12 cellular contexts compared by ENCODE assay signal in the genomic region with DNA sequence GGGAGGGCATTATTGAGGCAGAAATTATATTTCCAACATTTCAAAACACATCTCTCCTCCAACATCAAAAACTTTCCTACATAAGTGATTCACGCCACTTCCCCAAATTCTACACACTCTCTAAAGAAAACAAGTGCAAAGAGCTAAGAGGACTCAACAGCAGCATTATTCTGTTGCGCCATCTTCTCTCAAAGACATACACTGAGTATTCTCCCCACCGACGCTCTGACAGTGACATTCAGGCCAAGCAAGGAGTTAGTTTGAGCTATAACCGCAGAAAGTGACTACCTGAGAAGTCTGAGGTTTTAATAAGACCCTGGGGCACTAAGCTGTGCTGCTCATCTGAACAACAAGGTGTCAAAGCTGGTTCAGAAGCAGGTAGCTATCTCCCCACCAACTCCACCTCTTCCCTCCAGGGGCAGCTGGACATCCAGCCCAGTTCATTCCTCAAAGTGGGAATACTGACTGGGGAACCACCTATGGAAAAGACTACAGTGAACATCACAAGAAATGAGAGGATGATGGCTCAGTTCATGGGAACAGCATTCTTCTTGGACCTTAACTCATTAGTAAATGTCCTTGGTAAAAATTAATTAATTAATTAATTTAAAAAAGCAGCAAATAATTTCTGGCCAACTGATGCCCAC.
DNase-seq lines count a peak whose midpoint lies in the region; ATAC-seq and TF ChIP-seq lines count a peak whose summit lies in the region.
"Had no signal": no experiment of that assay in that cellular context is flagged by ENCODE, and none has a peak within 500 bp of the region (broad histone marks: within the 10 kb centered on the region; RNA-seq: fewer than 3 reads in every experiment).

No MANE protein-coding gene starts in this region.

- peak overlapping the region; percentile 81 for H3K9ac ChIP-seq in OCI-LY3 (ENCODE audit: low read length)

- peaks cover 39% of the 10 kb centered on the region for H3K79me2 ChIP-seq in DOHH2 (ENCODE audit: control insufficient read depth, low read length)
- H3K79me2 ChIP-seq in OCI-LY3 (ENCODE audit: low read length): peaks cover 78% of the 10 kb centered on the region

- H3K4me3 ChIP-seq in DOHH2 (ENCODE audit: low read length) (peak overlapping the region; percentile 30), OCI-LY3 (ENCODE audit: low read length) (peak overlapping the region; percentile 1; the same call in 1 of the 2 replicates)
- H3K4me3 ChIP-seq: ascending aorta, K562 had no signal

- ATAC-seq in GM19455 (IDR thresholded peaks at IDR 0.05; ENCODE audit: unreplicated experiment): peak; percentile 75
- peak; percentile 49 for ATAC-seq in HG03066 (IDR thresholded peaks at IDR 0.05; ENCODE audit: low read depth, unreplicated experiment)
- ATAC-seq: K562 had no signal

- H2AFZ ChIP-seq in OCI-LY3 (ENCODE audit: low read depth, low read length): no peak overlapping the region

- H3K4me1 ChIP-seq in DOHH2 (ENCODE audit: control insufficient read depth, low read length) (peaks cover 67% of the 10 kb centered on the region), OCI-LY3 (ENCODE audit: low read length) (peaks cover 96% of the 10 kb centered on the region)

- no peak for TF ChIP-seq CTCF in DOHH2 (IDR thresholded peaks at IDR 0.05; ENCODE audit: low read depth, low read length, poor library complexity, severe bottlenecking)
- TF ChIP-seq CTCF in OCI-LY3 (IDR thresholded peaks at IDR 0.05; ENCODE audit: low read depth, low read length): no peak

- H3K9me3 ChIP-seq in DOHH2 (ENCODE audit: control insufficient read depth, insufficient read depth, low read length) (no peaks in the 10 kb centered on the region), OCI-LY3 (ENCODE audit: insufficient read depth, low read length) (no peaks in the 10 kb centered on the region)
- H3K9me3 ChIP-seq: ascending aorta had no signal

- H3K36me3 ChIP-seq in DOHH2 (ENCODE audit: control insufficient read depth, low read length): peaks cover 100% of the 10 kb centered on the region
- H3K36me3 ChIP-seq in OCI-LY3 (replicated peaks; ENCODE audit: low read depth, low read length): peaks cover 81% of the 10 kb centered on the region

- H3K4me2 ChIP-seq in DOHH2 (ENCODE audit: low read length) (peak overlapping the region; percentile 52), OCI-LY3 (ENCODE audit: low read length) (peak overlapping the region; percentile 48)

- H3K9me2 ChIP-seq in DOHH2 (replicated peaks; ENCODE audit: control insufficient read depth, low read length): no peaks in the 10 kb centered on the region

- peaks cover 12% of the 10 kb centered on the region for H3F3A ChIP-seq in DOHH2 (ENCODE audit: control insufficient read depth, insufficient read depth)

- H3K27me3 ChIP-seq in DOHH2 (ENCODE audit: control insufficient read depth, low read length) (no peaks in the 10 kb centered on the region), OCI-LY3 (ENCODE audit: low read depth, low read length) (no peaks in the 10 kb centered on the region)
- H3K27me3 ChIP-seq: ascending aorta had no signal

- H4K20me1 ChIP-seq in DOHH2 (ENCODE audit: control insufficient read depth, insufficient read depth, low read depth, low read length) (no peaks in the 10 kb centered on the region), OCI-LY3 (ENCODE audit: insufficient read depth, low read length) (no peaks in the 10 kb centered on the region)

- no peak for DNase-seq in stimulated activated CD4-positive, alpha-beta T cell treated with anti-CD3 and anti-CD28 coated beads, Interleukin-2, amount 100 ng/mL, for 24 hours
- DNase-seq in NCI-H187 (lab: John Stamatoyannopoulos, UW) (no peak), H4 (ENCODE audit: low spot score) (no peak), OCI-M1 (lab: John Stamatoyannopoulos, UW) (no peak)
- DNase-seq: activated CD4-positive, alpha-beta T cell treated with anti-CD3 and anti-CD28 coated beads for 48 hours; stimulated activated CD4-positive, alpha-beta T cell treated with anti-CD3 and anti-CD28 coated beads, Interleukin-15, amount 100 ng/mL, for 24 hours had no signal

- H3K27ac ChIP-seq in DOHH2 (ENCODE audit: low read depth, low read length): peak overlapping the region; percentile 79
- H3K27ac ChIP-seq in OCI-LY3 (ENCODE audit: low read length): peak overlapping the region; percentile 92
- H3K27ac ChIP-seq: ascending aorta had no signal
